ENCODE assay signal across 21 cellular contexts in genomic region chrX:20789103-20789502, GRCh38.
DNase-seq lines count a peak whose midpoint lies in the region; ATAC-seq and TF ChIP-seq lines count a peak whose summit lies in the region.
"Had no signal": no experiment of that assay in that cellular context is flagged by ENCODE, and none has a peak within 500 bp of the region (broad histone marks: within the 10 kb centered on the region; RNA-seq: fewer than 3 reads in every experiment).

No MANE protein-coding gene starts in this region.

- H3K27me3 ChIP-seq in hepatocyte: no peaks in the 10 kb centered on the region
- H3K27me3 ChIP-seq in liver (ENCODE audit: control insufficient read depth in 4 of 4, insufficient read depth in 4 of 4, low read length in 3 of 4): no peaks in the 10 kb centered on the region
- H3K27me3 ChIP-seq: BE2C; BLaER1 treated with 17β-estradiol and CSF1 and Interleukin-3, amounts not matched to agents 10 nM and 100 nM had no signal

- H3K27ac ChIP-seq in hepatocyte (peak overlapping the region; percentile 48), liver (ENCODE audit: low read depth in 1 of 2, low read length in 2 of 2) (peak overlapping the region; percentile 54 to 56), substantia nigra (ENCODE audit: low read depth, low read length, poor library complexity, severe bottlenecking) (no peak overlapping the region)
- H3K27ac ChIP-seq: A549; BLaER1 treated with 17β-estradiol and CSF1 and Interleukin-3, amounts not matched to agents 10 nM and 100 nM had no signal

- H3K4me1 ChIP-seq in hepatocyte (ENCODE audit: insufficient read depth) (no peaks in the 10 kb centered on the region), liver (ENCODE audit: control insufficient read depth in 4 of 4, insufficient read depth in 4 of 4, low read length in 3 of 4) (peaks cover 0 to 8% (median under 1%) of the 10 kb centered on the region in 4 donors)
- H3K4me1 ChIP-seq: A549; BE2C; BLaER1 treated with 17β-estradiol and CSF1 and Interleukin-3, amounts not matched to agents 10 nM and 100 nM had no signal

- no peaks in the 10 kb centered on the region for H3K9me2 ChIP-seq in hepatocyte (replicated peaks; ENCODE audit: insufficient read depth)

- H3K36me3 ChIP-seq in hepatocyte (replicated peaks; ENCODE audit: insufficient read depth, low read depth) (no peaks in the 10 kb centered on the region), liver (ENCODE audit: control insufficient read depth in 4 of 4, insufficient read depth in 3 of 4, low read depth in 1 of 4, low read length in 3 of 4) (no peaks in the 10 kb centered on the region)
- H3K36me3 ChIP-seq: BE2C; BLaER1 treated with 17β-estradiol and CSF1 and Interleukin-3, amounts not matched to agents 10 nM and 100 nM had no signal

- TF ChIP-seq CTCF in hepatocyte (IDR thresholded peaks at IDR 0.05; ENCODE audit: poor library complexity): no peak
- TF ChIP-seq CTCF in liver (IDR thresholded peaks at IDR 0.05; ENCODE audit: low read depth, low read length, missing input control): no peak

- H3K9me3 ChIP-seq in hepatocyte (ENCODE audit: low read depth): no peaks in the 10 kb centered on the region
- H3K9me3 ChIP-seq in liver (ENCODE audit: control insufficient read depth in 4 of 4, low read length in 3 of 4): no peaks in the 10 kb centered on the region
- H3K9me3 ChIP-seq: A549; BE2C; BLaER1 treated with 17β-estradiol and CSF1 and Interleukin-3, amounts not matched to agents 10 nM and 100 nM had no signal

- H3K9ac ChIP-seq in liver (ENCODE audit: low read depth in 1 of 2, low read length in 2 of 2): no peak overlapping the region
- H3K9ac ChIP-seq: BLaER1 treated with 17β-estradiol and CSF1 and Interleukin-3, amounts not matched to agents 10 nM and 100 nM had no signal

- H3K4me3 ChIP-seq in hepatocyte: no peak overlapping the region
- no peak overlapping the region for H3K4me3 ChIP-seq in liver (ENCODE audit: low read depth in 1 of 3, low read length in 3 of 3)
- H3K4me3 ChIP-seq: A549; BLaER1 treated with 17β-estradiol and CSF1 and Interleukin-3, amounts not matched to agents 10 nM and 100 nM; GM23338 had no signal

- ATAC-seq in GM19023 (IDR thresholded peaks at IDR 0.05; ENCODE audit: unreplicated experiment): no peak
- ATAC-seq: A549, GM23338, HCT116 had no signal

- H4K20me1 ChIP-seq in hepatocyte (ENCODE audit: insufficient read depth, poor library complexity, severe bottlenecking): no peaks in the 10 kb centered on the region
- H4K20me1 ChIP-seq: BLaER1 treated with 17β-estradiol and CSF1 and Interleukin-3, amounts not matched to agents 10 nM and 100 nM had no signal

- no peaks in the 10 kb centered on the region for H3K79me2 ChIP-seq in hepatocyte

- DNase-seq in HuH-7 (ENCODE audit: low spot score) (peak; percentile 1), hepatocyte (ENCODE audit: low spot score) (peak; percentile 24), substantia nigra (lab: John Stamatoyannopoulos, UW) (no peak), NCI-H446 (lab: John Stamatoyannopoulos, UW) (no peak)
- DNase-seq: 8988T; ACHN; AML-193; BE2C; CD4-positive, alpha-beta T cell; CD8-positive, alpha-beta memory T cell; DMS 273 treated with DMSO at 0.1 percent for 48 hours; DMS79; EL; GF-D8; H9 had no signal

- 58% methylated on average over 3 of the region's 3 CpGs for WGBS in hepatocyte (ENCODE audit: low lambda C conversion rate, missing lambda C conversion rate)
- 40% methylated on average over 3 of the region's 3 CpGs for WGBS in liver

- no peak overlapping the region for H2AFZ ChIP-seq in hepatocyte
- H2AFZ ChIP-seq: GM23338 had no signal

- peak; percentile 24 to 35 for TF ChIP-seq RAD21 in liver (IDR thresholded peaks at IDR 0.05)

- H3K4me2 ChIP-seq in hepatocyte: no peak overlapping the region
- H3K4me2 ChIP-seq: A549; BLaER1 treated with 17β-estradiol and CSF1 and Interleukin-3, amounts not matched to agents 10 nM and 100 nM; GM23338 had no signal

TF ChIP-seq in liver, 16 proteins besides CTCF, POLR2A, EP300 and RAD21:
- TF ChIP-seq TAF1 (conservative IDR thresholded peaks at IDR 0.05) (peak; percentile 23), ATF3 (IDR thresholded peaks at IDR 0.05) (peak; percentile 49), MAX (IDR thresholded peaks at IDR 0.05) (peak; percentile 62), GABPA (IDR thresholded peaks at IDR 0.05 in 1 of 2, conservative IDR thresholded peaks at IDR 0.05 in 1 of 2) (no peak), YY1 (IDR thresholded peaks at IDR 0.05) (peak; percentile 56), JUND (IDR thresholded peaks at IDR 0.05) (peak; percentile 61 to 70), ZBTB33 (IDR thresholded peaks at IDR 0.05) (peak; percentile 60), REST (IDR thresholded peaks at IDR 0.05) (peak; percentile 72), RXRA (IDR thresholded peaks at IDR 0.05) (peak; percentile 68 to 83), SP1 (IDR thresholded peaks at IDR 0.05) (peak; percentile 95), HNF4G (IDR thresholded peaks at IDR 0.05) (peak; percentile 78), FOXA2 (IDR thresholded peaks at IDR 0.05) (peak; percentile 93), NR2F2 (IDR thresholded peaks at IDR 0.05) (no peak), HNF4A (conservative IDR thresholded peaks at IDR 0.05) (peak; percentile 92), FOXA1 (IDR thresholded peaks at IDR 0.05) (no peak), EGR1 (IDR thresholded peaks at IDR 0.05; ENCODE audit: low read depth in 2 of 2) (no peak)
TF ChIP-seq in liver: peak in this region for 12.

Comparison
In these comparisons a context has a peak if more than half of its experiments do, and no peak if none do; other contexts are left out.
1. DNase-seq: peak in HuH-7 (single experiment) and hepatocyte (single experiment); none in substantia nigra (0 of 49) and NCI-H446 (0 of 2).